Comparison of ENCODE assay signal across 33 cellular contexts in the genomic region with DNA sequence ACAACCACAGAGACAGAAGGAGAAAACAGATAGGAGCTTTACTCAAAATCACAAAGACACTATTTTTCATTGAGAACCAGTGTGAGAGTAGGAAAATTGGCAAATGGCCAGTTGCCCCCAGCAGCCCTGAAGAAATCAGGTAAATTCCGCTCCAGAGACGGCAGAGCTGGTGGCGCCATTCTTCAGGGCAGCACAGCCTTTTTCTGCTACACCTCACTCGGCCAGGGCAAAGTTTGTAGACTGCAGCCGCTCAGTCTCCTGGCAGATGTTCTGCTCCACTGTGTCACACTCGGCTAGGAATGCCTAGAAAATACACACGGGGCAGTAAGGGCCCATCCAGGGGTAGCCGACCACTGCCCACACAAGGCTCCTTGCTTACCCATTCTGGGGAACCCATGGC. TPM values are rescaled to one million over a fixed set of nuclear protein-coding genes. Genes with fewer than 3 reads are reported as not detected.
"Had no signal": no experiment of that assay in that cellular context is flagged by ENCODE, and none has a peak within 500 bp of the region (broad histone marks: within the 10 kb centered on the region; RNA-seq: fewer than 3 reads in every experiment).

No MANE protein-coding gene starts in this region.

- FAIRE-seq: astrocyte, TTC549 had no signal

- H3K4me2 ChIP-seq: SK-N-SH had no signal

- ATAC-seq: activated T-cell treated with anti-CD3 and anti-CD28 coated beads, Interleukin-2, amount 50 U/mL, for 72 hours; activated T-helper 17 cell treated with anti-CD3 and anti-CD28 coated beads, Interleukin-2, amount 50 U/mL, for 72 hours; body of pancreas; Panc1 had no signal

- H3K27me3 Mint-ChIP-seq: activated CD4-positive, alpha-beta memory T cell treated with anti-CD3 and anti-CD28 coated beads for 36 hours; activated T-helper 17 cell treated with anti-CD3 and anti-CD28 coated beads, Interleukin-2, amount 50 U/mL, for 72 hours had no signal

- H3K4me3 Mint-ChIP-seq: activated CD4-positive, alpha-beta memory T cell treated with anti-CD3 and anti-CD28 coated beads for 36 hours; activated T-cell treated with anti-CD3 and anti-CD28 coated beads, Interleukin-2, amount 50 U/mL, for 72 hours; activated T-helper 17 cell treated with anti-CD3 and anti-CD28 coated beads, Interleukin-2, amount 50 U/mL, for 72 hours; T-helper 1 cell treated with Interleukin-12 subunit alpha and Interleukin-12 subunit beta and Interleukin-4 antibody, amounts not matched to agents 30 μg/mL and 1 μg/mL, for 36 hours; T-helper 2 cell treated with Interferon-gamma antibody and Interleukin-4, amounts not matched to agents 5 μg/mL and 100 μg/mL, for 36 hours had no signal

- H3K27ac ChIP-seq: adrenal gland, body of pancreas, SJSA1 had no signal

- H3K4me1 Mint-ChIP-seq: activated T-helper 17 cell treated with anti-CD3 and anti-CD28 coated beads, Interleukin-2, amount 50 U/mL, for 72 hours had no signal

- H3K4me1 ChIP-seq: adrenal gland, body of pancreas, SJSA1 had no signal

- H3K9me3 Mint-ChIP-seq: activated CD4-positive, alpha-beta memory T cell treated with anti-CD3 and anti-CD28 coated beads for 36 hours; activated T-cell treated with anti-CD3 and anti-CD28 coated beads, Interleukin-2, amount 50 U/mL, for 72 hours; activated T-helper 17 cell treated with anti-CD3 and anti-CD28 coated beads, Interleukin-2, amount 50 U/mL, for 72 hours; T-helper 1 cell treated with Interleukin-12 subunit alpha and Interleukin-12 subunit beta and Interleukin-4 antibody, amounts not matched to agents 30 μg/mL and 1 μg/mL, for 36 hours; T-helper 2 cell treated with Interferon-gamma antibody and Interleukin-4, amounts not matched to agents 5 μg/mL and 100 μg/mL, for 36 hours had no signal

- H3K9me3 ChIP-seq: adrenal gland, body of pancreas, SJSA1, SK-N-SH had no signal

- DNase-seq: activated CD4-positive, alpha-beta memory T cell treated with anti-CD3 and anti-CD28 coated beads for 36 hours; activated CD4-positive, alpha-beta T cell treated with anti-CD3 and anti-CD28 coated beads, Interleukin-2, amount 50 U/mL, for 1 hour; activated effector memory CD4-positive, alpha-beta T cell treated with anti-CD3 and anti-CD28 coated beads, Interleukin-2, amount 50 U/mL, for 16 hours; activated naive CD4-positive, alpha-beta T cell; activated naive CD4-positive, alpha-beta T cell treated with anti-CD3 and anti-CD28 coated beads, Interleukin-2, amount 50 U/mL, for 16 hours; activated T-cell treated with anti-CD3 and anti-CD28 coated beads, Interleukin-2, amount 50 U/mL, for 1 hour; activated T-cell treated with anti-CD3 and anti-CD28 coated beads, Interleukin-2, amount 50 U/mL, for 72 hours; body of pancreas; caudate nucleus; cerebellar nuclear complex; Karpas-422; KBM-7; NCI-H1105; NCI-H1417 treated with DMSO at 0.1 percent for 48 hours; NCI-H1694; NCI-H1930; NCI-H2081 treated with DMSO at 0.1 percent for 48 hours; NCI-H345; NCI-H524 treated with DMSO at 0.1 percent for 48 hours; SHP77 treated with DMSO at 0.1 percent for 48 hours; SK-N-SH had no signal

- H3K4me3 ChIP-seq: adrenal gland, body of pancreas, SJSA1 had no signal

- H3K9ac ChIP-seq: SK-N-SH had no signal

- H3K27me3 ChIP-seq: adrenal gland, body of pancreas, SJSA1 had no signal

- H3K27ac Mint-ChIP-seq: activated CD4-positive, alpha-beta memory T cell treated with anti-CD3 and anti-CD28 coated beads for 36 hours; activated T-cell treated with anti-CD3 and anti-CD28 coated beads, Interleukin-2, amount 50 U/mL, for 72 hours; activated T-helper 17 cell treated with anti-CD3 and anti-CD28 coated beads, Interleukin-2, amount 50 U/mL, for 72 hours; T-helper 1 cell treated with Interleukin-12 subunit alpha and Interleukin-12 subunit beta and Interleukin-4 antibody, amounts not matched to agents 30 μg/mL and 1 μg/mL, for 36 hours; T-helper 2 cell treated with Interferon-gamma antibody and Interleukin-4, amounts not matched to agents 5 μg/mL and 100 μg/mL, for 36 hours had no signal

RNA-seq across cellular contexts. Expression of gene SPINK4, which starts 15.0 kb away (rescaled TPM):
- total RNA-seq: activated CD4-positive, alpha-beta memory T cell treated with anti-CD3 and anti-CD28 coated beads for 36 hours; activated T-cell treated with anti-CD3 and anti-CD28 coated beads, Interleukin-2, amount 50 U/mL, for 72 hours; activated T-helper 17 cell treated with anti-CD3 and anti-CD28 coated beads, Interleukin-2, amount 50 U/mL, for 72 hours; astrocyte; body of pancreas; bronchial epithelial cell; MCF 10A; NCI-H460; RPMI7951; SJSA1 had no signal
- polyA plus RNA-seq: SK-N-SH had no signal
